In genomic region chr1:247966520-247967204, GRCh38 we compare ENCODE assay signal across 14 cellular contexts. TPM values are rescaled to one million over a fixed set of nuclear protein-coding genes. Genes with fewer than 3 reads are reported as not detected.
DNase-seq lines count a peak whose midpoint lies in the region; ATAC-seq and TF ChIP-seq lines count a peak whose summit lies in the region.
"Had no signal": no experiment of that assay in that cellular context is flagged by ENCODE, and none has a peak within 500 bp of the region (broad histone marks: within the 10 kb centered on the region; RNA-seq: fewer than 3 reads in every experiment).

No MANE protein-coding gene starts in this region.

- peaks cover 0 to 3% (median 0%) of the 10 kb centered on the region in 4 donors for H3K9me3 ChIP-seq in tibial nerve
- H3K9me3 ChIP-seq: prostate gland, thoracic aorta had no signal

- H3K4me3 ChIP-seq in tibial nerve (no peak overlapping the region), dorsolateral prefrontal cortex (no peak overlapping the region)
- H3K4me3 ChIP-seq: prostate gland, thoracic aorta had no signal

- ATAC-seq in GM18909 (IDR thresholded peaks at IDR 0.05; ENCODE audit: poor library complexity, unreplicated experiment) (peak; percentile 80), GM21737 (IDR thresholded peaks at IDR 0.05; ENCODE audit: unreplicated experiment) (peak; percentile 84), HG03175 (IDR thresholded peaks at IDR 0.05; ENCODE audit: unreplicated experiment) (peak; percentile 85), naive B cell (ENCODE audit: low read depth in 2 of 2) (peak; percentile 86)
- ATAC-seq: effector memory CD8-positive, alpha-beta T cell had no signal

- H3K27me3 Mint-ChIP-seq in naive B cell, result no peaks in the 10 kb centered on the region
- H3K27me3 Mint-ChIP-seq: effector memory CD8-positive, alpha-beta T cell had no signal

- H3K27me3 ChIP-seq in tibial nerve, result no peaks in the 10 kb centered on the region
- H3K27me3 ChIP-seq in dorsolateral prefrontal cortex, result no peaks in the 10 kb centered on the region

- H3K27ac ChIP-seq in tibial nerve, result no peak overlapping the region
- H3K27ac ChIP-seq in dorsolateral prefrontal cortex, result no peak overlapping the region
- H3K27ac ChIP-seq: prostate gland, thoracic aorta had no signal

- no peak for TF ChIP-seq EP300 in tibial nerve (IDR thresholded peaks at IDR 0.05)

- no peaks in the 10 kb centered on the region for H3K36me3 ChIP-seq in tibial nerve
- H3K36me3 ChIP-seq: prostate gland, thoracic aorta had no signal

- peaks cover 26 to 27% (median 27%) of the 10 kb centered on the region in 3 donors for H3K4me1 Mint-ChIP-seq in naive B cell

- TF ChIP-seq CTCF in tibial nerve (IDR thresholded peaks at IDR 0.05) (no peak), dorsolateral prefrontal cortex (IDR thresholded peaks at IDR 0.05 in 54 of 56, conservative IDR thresholded peaks at IDR 0.05 in 2 of 56; ENCODE audit: low read depth in 1 of 56, partially characterized antibody in 56 of 56) (no peak)

- H3K36me3 Mint-ChIP-seq in naive B cell, result peaks cover 8 to 10% of the 10 kb centered on the region in 2 donors

- 71 to 73% methylated on average over 5 of the region's 5 CpGs for WGBS in tibial nerve, 2 donors

- no peaks in the 10 kb centered on the region for H3K4me1 ChIP-seq in tibial nerve
- H3K4me1 ChIP-seq: prostate gland had no signal

- peaks cover 0 to 5% (median 0%) of the 10 kb centered on the region in 7 donors for H3K9me3 Mint-ChIP-seq in naive B cell

- peak overlapping the region; percentile 28 to 79 (median 53) for H3K4me3 Mint-ChIP-seq in naive B cell
- H3K4me3 Mint-ChIP-seq: T-helper 1 cell treated with Interleukin-12 subunit alpha and Interleukin-12 subunit beta and Interleukin-4 antibody, amounts not matched to agents 30 μg/mL and 1 μg/mL, for 36 hours had no signal

- peak; percentile 8 for DNase-seq in naive B cell
- DNase-seq in tibial nerve (ENCODE audit: low spot score in 2 of 2), result no peak
- DNase-seq in SK-N-DZ (ENCODE audit: low spot score), result no peak
- DNase-seq in dorsolateral prefrontal cortex, result no peak
- DNase-seq: effector memory CD8-positive, alpha-beta T cell; head of caudate nucleus; NCI-H146 had no signal

- intact Hi-C loops in dorsolateral prefrontal cortex (cut with DNase I), result no loop called here

- no peak for TF ChIP-seq POLR2A in tibial nerve (IDR thresholded peaks at IDR 0.05)

- H3K27ac Mint-ChIP-seq in naive B cell, result peak overlapping the region; percentile 66 to 90 (median 81)
- H3K27ac Mint-ChIP-seq: effector memory CD8-positive, alpha-beta T cell; T-helper 1 cell treated with Interleukin-12 subunit alpha and Interleukin-12 subunit beta and Interleukin-4 antibody, amounts not matched to agents 30 μg/mL and 1 μg/mL, for 36 hours had no signal

RNA-seq across cellular contexts. Expression of gene OR2AK2, which starts 1.6 kb away (rescaled TPM):
- not detected for polyA plus RNA-seq in naive B cell (ENCODE audit: low read depth in 6 of 6)
- not detected for total RNA-seq in tibial nerve
- not detected in 2 replicates for polyA plus RNA-seq in SK-N-DZ (2014; cell fraction: cytosol; rRNA removed)
- polyA plus RNA-seq in SK-N-DZ (2014; cell fraction: nucleus; rRNA removed), result not detected in 2 replicates
- 10 to 100 TPM in 1 of 120 experiments, 1 to 10 TPM in 113, under 1 TPM in 6; 0.57 to 11.2 (median 4.3) TPM for total RNA-seq in dorsolateral prefrontal cortex
- total RNA-seq: HT1080, prostate gland, thoracic aorta had no signal

RNA-seq across cellular contexts. Expression of gene OR2L8, which starts 18.0 kb away (rescaled TPM):
- under 1 TPM in 2 of 6 donors, not detected in 4; 0.51 to 0.74 TPM for polyA plus RNA-seq in naive B cell (ENCODE audit: low read depth in 6 of 6)
- total RNA-seq in tibial nerve, result 1 to 10 TPM in 1 of 4 donors, under 1 TPM in 1, not detected in 2; 0.63 to 2.2 TPM
- polyA plus RNA-seq in SK-N-DZ (2014; cell fraction: cytosol; rRNA removed), result not detected in 2 replicates
- not detected in 2 replicates for polyA plus RNA-seq in SK-N-DZ (2014; cell fraction: nucleus; rRNA removed)
- 10 to 100 TPM in 5 of 120 experiments, 1 to 10 TPM in 111, under 1 TPM in 4; 0.68 to 12.0 (median 4.8) TPM for total RNA-seq in dorsolateral prefrontal cortex
- total RNA-seq: HT1080, thoracic aorta had no signal

RNA-seq across cellular contexts. Expression of gene OR2AJ1, which starts 42.0 kb away (rescaled TPM):
- polyA plus RNA-seq in naive B cell (ENCODE audit: low read depth in 6 of 6), result not detected
- total RNA-seq in tibial nerve (not detected), dorsolateral prefrontal cortex (under 1 TPM in 54 of 120 experiments, not detected in 66; 0.24 to 0.91 (median 0.39) TPM)
- not detected in 2 replicates for polyA plus RNA-seq in SK-N-DZ (2014; cell fraction: cytosol; rRNA removed)
- polyA plus RNA-seq in SK-N-DZ (2014; cell fraction: nucleus; rRNA removed), result not detected in 2 replicates
- total RNA-seq: HT1080, prostate gland, thoracic aorta had no signal

RNA-seq across cellular contexts. Expression of gene OR2T8, which starts 46.6 kb away (rescaled TPM):
- polyA plus RNA-seq in naive B cell (ENCODE audit: low read depth in 6 of 6), result under 1 TPM in 1 of 6 donors, not detected in 5; 0.43 TPM
- total RNA-seq in tibial nerve, result 1 to 10 TPM in 1 of 4 donors, not detected in 3; 1.0 TPM
- polyA plus RNA-seq in SK-N-DZ (2014; cell fraction: cytosol; rRNA removed), result not detected in 2 replicates
- polyA plus RNA-seq in SK-N-DZ (2014; cell fraction: nucleus; rRNA removed), result not detected in 2 replicates
- 1 to 10 TPM in 24 of 120 experiments, under 1 TPM in 50, not detected in 46; 0.41 to 2.4 (median 0.79) TPM for total RNA-seq in dorsolateral prefrontal cortex
- total RNA-seq: HT1080, prostate gland, thoracic aorta had no signal

RNA-seq across cellular contexts. Expression of gene OR2L5, which starts 46.8 kb away (rescaled TPM):
- polyA plus RNA-seq in naive B cell (ENCODE audit: low read depth in 6 of 6), result not detected
- total RNA-seq in tibial nerve (not detected), dorsolateral prefrontal cortex (1 to 10 TPM in 113 of 120 experiments, under 1 TPM in 7; 0.51 to 7.4 (median 2.8) TPM)
- polyA plus RNA-seq in SK-N-DZ (2014; cell fraction: cytosol; rRNA removed), result not detected in 2 replicates
- polyA plus RNA-seq in SK-N-DZ (2014; cell fraction: nucleus; rRNA removed), result 0.12 TPM in 1 of 2 replicates, not detected in the other
- total RNA-seq: HT1080, prostate gland, thoracic aorta had no signal
